In genomic region chr19:17338440-17339078, GRCh38 we compare ENCODE assay signal across 9 cellular contexts. TPM values are rescaled to one million over a fixed set of nuclear protein-coding genes. Genes with fewer than 3 reads are reported as not detected.
A peak's percentile ranks its signal among the peaks of the same experiment; 100 is the strongest.
DNase-seq lines count a peak whose midpoint lies in the region; ATAC-seq and TF ChIP-seq lines count a peak whose summit lies in the region.
"Had no signal": no experiment of that assay in that cellular context is flagged by ENCODE, and none has a peak within 500 bp of the region (broad histone marks: within the 10 kb centered on the region; RNA-seq: fewer than 3 reads in every experiment).

No MANE protein-coding gene starts in this region.

- in situ Hi-C loops in HAP-1 (cut with MboI; ENCODE audit: low sequenced_read_pairs) = no loop called here

- DNase-seq in HAP-1 (ENCODE audit: low spot score in 2 of 2) (no peak), T-cell (no peak), fibroblast of pulmonary artery (ENCODE audit: low read depth) (no peak), smooth muscle cell (lab: John Stamatoyannopoulos, UW; ENCODE audit: unreplicated experiment) (no peak), kidney tubule cell (ENCODE audit: low spot score) (no peak)
- DNase-seq: NCI-H524, retina had no signal

- no peak overlapping the region for H3K27ac ChIP-seq in smooth muscle cell (ENCODE audit: low read depth)

- H3K4me1 Mint-ChIP-seq in T-cell = peaks cover 29 to 37% (median 35%) of the 10 kb centered on the region in 3 donors

- TF ChIP-seq CTCF in fibroblast of pulmonary artery (IDR thresholded peaks at IDR 0.05; ENCODE audit: low read length, missing control alignments) (no peak), smooth muscle cell (IDR thresholded peaks at IDR 0.05; ENCODE audit: borderline replicate concordance, insufficient read depth, poor library complexity, severe bottlenecking) (no peak)

- no peaks in the 10 kb centered on the region for H3F3A ChIP-seq in smooth muscle cell (ENCODE audit: low read depth)

- H2AFZ ChIP-seq in smooth muscle cell (ENCODE audit: low read depth) = no peak overlapping the region

- H3K27me3 Mint-ChIP-seq in T-cell = no peaks in the 10 kb centered on the region

- H3K4me1 ChIP-seq in HAP-1 (peaks cover 16% of the 10 kb centered on the region), smooth muscle cell (ENCODE audit: low read depth) (peaks cover 6% of the 10 kb centered on the region)

- H3K27me3 ChIP-seq in HAP-1 (ENCODE audit: low read depth) (no peaks in the 10 kb centered on the region), smooth muscle cell (ENCODE audit: low read depth) (no peaks in the 10 kb centered on the region)

- ATAC-seq in T-cell (replicated peaks in 1 of 4) (no peak), GM21576 (IDR thresholded peaks at IDR 0.05; ENCODE audit: unreplicated experiment) (no peak), GM21529 (IDR thresholded peaks at IDR 0.05; ENCODE audit: unreplicated experiment) (no peak)

- H3K4me3 ChIP-seq in HAP-1 (peak overlapping the region; percentile 74), fibroblast of pulmonary artery (replicated peaks; ENCODE audit: low read depth, low read length) (peak overlapping the region; percentile 95), smooth muscle cell (peak overlapping the region; percentile 84)

- H3K36me3 ChIP-seq in HAP-1 (replicated peaks) (peaks cover 27% of the 10 kb centered on the region), smooth muscle cell (ENCODE audit: low read depth) (no peaks in the 10 kb centered on the region)

- 93% methylated on average over 27 of the region's 29 CpGs for WGBS in smooth muscle cell (ENCODE audit: low lambda C conversion rate)

- H3K9me3 ChIP-seq in HAP-1 (no peaks in the 10 kb centered on the region), smooth muscle cell (replicated peaks; ENCODE audit: low read depth) (no peaks in the 10 kb centered on the region)

- peak overlapping the region; percentile 92 for H3K4me2 ChIP-seq in smooth muscle cell

- no peaks in the 10 kb centered on the region for H3K36me3 Mint-ChIP-seq in T-cell

- CTCF ChIA-PET in T-cell (lab: Charles Lee) = no interaction called here

- H3K27ac Mint-ChIP-seq in T-cell = no peak overlapping the region

- POLR2A ChIA-PET in T-cell (lab: Charles Lee) = interaction anchor here in 1 of 2 donors (0.5 kb wide), 1 partner anchor 10 kb away, joined by 4 read pairs; no protein-coding TSS in a partner anchor

- no peaks in the 10 kb centered on the region for H3K79me2 ChIP-seq in smooth muscle cell (ENCODE audit: low read depth)

- H3K9me3 Mint-ChIP-seq in T-cell = no peaks in the 10 kb centered on the region

- peak overlapping the region; percentile 84 to 92 (median 87) for H3K4me3 Mint-ChIP-seq in T-cell

- H4K20me1 ChIP-seq in smooth muscle cell (ENCODE audit: low read depth) = no peaks in the 10 kb centered on the region

- no peak overlapping the region for H3K9ac ChIP-seq in smooth muscle cell (ENCODE audit: low read depth)

RNA-seq across cellular contexts. Expression of gene GTPBP3, which starts 1.2 kb away (rescaled TPM):
- total RNA-seq in T-cell (10 to 100 TPM; 31.9 to 72.5 (median 65.7) TPM), smooth muscle cell (11.7 and 16.5 TPM in 2 replicates)
- 19.6 and 23.3 TPM in 2 replicates for polyA plus RNA-seq in smooth muscle cell

RNA-seq across cellular contexts. Expression of gene ANO8, which starts 3.9 kb away (rescaled TPM):
- total RNA-seq in T-cell (10 to 100 TPM; 18.3 to 27.4 (median 24.9) TPM), smooth muscle cell (6.4 and 8.0 TPM in 2 replicates)
- polyA plus RNA-seq in smooth muscle cell = 1.3 and 2.4 TPM in 2 replicates

RNA-seq across cellular contexts. Expression of gene DDA1, which starts 29.2 kb away (rescaled TPM):
- 10 to 100 TPM; 37.3 to 51.7 (median 42.0) TPM for total RNA-seq in T-cell
- total RNA-seq in smooth muscle cell = 26.5 and 26.9 TPM in 2 replicates
- polyA plus RNA-seq in smooth muscle cell = 51.8 and 72.4 TPM in 2 replicates

RNA-seq across cellular contexts. Expression of gene MRPL34, which starts 32.9 kb away (rescaled TPM):
- total RNA-seq in T-cell (10 to 100 TPM; 37.6 to 87.0 (median 69.3) TPM), smooth muscle cell (32.0 and 67.2 TPM in 2 replicates)
- polyA plus RNA-seq in smooth muscle cell = 78.6 and 84.2 TPM in 2 replicates

RNA-seq across cellular contexts. Expression of gene ABHD8, which starts 35.3 kb away (rescaled TPM):
- total RNA-seq in T-cell (10 to 100 TPM in 3 of 5 donors, 1 to 10 TPM in 2; 5.3 to 12.4 (median 11.3) TPM), smooth muscle cell (6.1 and 9.2 TPM in 2 replicates)
- polyA plus RNA-seq in smooth muscle cell = 15.1 and 16.6 TPM in 2 replicates
